ENCODE assay signal across 8 cellular contexts in genomic region chr2:84832772-84833461, GRCh38. TPM values are rescaled to one million over a fixed set of nuclear protein-coding genes. Genes with fewer than 3 reads are reported as not detected.
DNase-seq lines count a peak whose midpoint lies in the region; ATAC-seq and TF ChIP-seq lines count a peak whose summit lies in the region.

No MANE protein-coding gene starts in this region.

- ATAC-seq in GM21619 (IDR thresholded peaks at IDR 0.05; ENCODE audit: unreplicated experiment) (peak; percentile 83), HG03280 (IDR thresholded peaks at IDR 0.05; ENCODE audit: unreplicated experiment) (no peak)

- peak; percentile 36 for DNase-seq in GM13977 (ENCODE audit: low spot score)
- peak; percentile 88 to 90 for DNase-seq in NOMO-1 (lab: John Stamatoyannopoulos, UW; ENCODE audit: unreplicated experiment in 2 of 2)
- DNase-seq in head of caudate nucleus = peak in 37 of 42 donors; percentile 6 to 65 (median 35)
- no peak for DNase-seq in posterior vena cava (ENCODE audit: low spot score)
- DNase-seq in ecto neural progenitor cell (ENCODE audit: low spot score) = no peak
- no peak for DNase-seq in SHP77 (lab: John Stamatoyannopoulos, UW)

- TF ChIP-seq CTCF in GM13977 (IDR thresholded peaks at IDR 0.05; ENCODE audit: extremely low read depth, insufficient read depth, missing control alignments) = no peak

- intact Hi-C loops in head of caudate nucleus (cut with DNase I) (no loop called here), posterior vena cava (cut with DNase I) (no loop called here)

- in situ Hi-C loops in GM13977 (cut with MboI; ENCODE audit: low pct_unique_long_range_greater_than_20kb, low sequenced_read_pairs, unreplicated experiment) = no loop called here

RNA-seq across cellular contexts. Expression of gene TRABD2A, which starts 48.0 kb away (rescaled TPM):
- total RNA-seq in posterior vena cava = 1 to 10 TPM; 1.0 to 2.6 TPM

Comparison
In these comparisons a context has a peak if more than half of its experiments do, and no peak if none do; other contexts are left out.
1. DNase-seq: peak in GM13977 (single experiment), NOMO-1 (2 of 2) and head of caudate nucleus (37 of 42); none in posterior vena cava (single experiment), ecto neural progenitor cell (single experiment) and SHP77 (0 of 2).